ENCODE assay signal across 22 cellular contexts in genomic region chr3:80870476-80871041, GRCh38.
"Had no signal": no experiment of that assay in that cellular context is flagged by ENCODE, and none has a peak within 500 bp of the region (broad histone marks: within the 10 kb centered on the region; RNA-seq: fewer than 3 reads in every experiment).

No MANE protein-coding gene starts in this region.

- H3K27ac ChIP-seq: ascending aorta, KMS-11 had no signal

- FAIRE-seq: TTC549 had no signal

- H3K27me3 ChIP-seq: ascending aorta had no signal

- H3K4me1 ChIP-seq: ascending aorta had no signal

- H3K4me3 ChIP-seq: ascending aorta had no signal

- H3K36me3 ChIP-seq: ascending aorta had no signal

- DNase-seq: activated CD4-positive, alpha-beta T cell treated with anti-CD3 and anti-CD28 coated beads for 36 hours; activated CD4-positive, alpha-beta T cell treated with anti-CD3 and anti-CD28 coated beads, Interleukin-2, amount 10 ng/mL, durations not matched to agents 7 days and 5 days; activated CD4-positive, alpha-beta T cell treated with anti-CD3 and anti-CD28 coated beads, Interleukin-2, amount 50 U/mL, for 48 hours; activated CD8-positive, alpha-beta T cell treated with anti-CD3 and anti-CD28 coated beads, Interleukin-2, amount 10 ng/mL, durations not matched to agents 7 days and 5 days; activated effector memory CD4-positive, alpha-beta T cell treated with Interleukin-2 at 50 U/mL for 16 hours; activated naive CD4-positive, alpha-beta T cell treated with anti-CD3 and anti-CD28 coated beads, Interleukin-2, amount 50 U/mL, for 16 hours; activated naive CD8-positive, alpha-beta T cell treated with anti-CD3 and anti-CD28 coated beads for 36 hours; activated T-cell treated with anti-CD3 and anti-CD28 coated beads, Interleukin-2, amount 50 U/mL, for 24 hours; amniotic stem cell; NCI-H1105 treated with DMSO at 0.1 percent for 48 hours; NCI-H1436; NCI-H1694; NCI-H1930; NCI-H2081 treated with DMSO at 0.1 percent for 48 hours; NCI-H345; NCI-H524 treated with DMSO at 0.1 percent for 48 hours; SK-N-SH had no signal

- H3K4me2 ChIP-seq: KMS-11, SK-N-SH had no signal

- H3K9me3 ChIP-seq: ascending aorta, SK-N-SH had no signal

- H3K9ac ChIP-seq: KMS-11, SK-N-SH had no signal

- ATAC-seq: activated CD4-positive, alpha-beta T cell treated with anti-CD3 and anti-CD28 coated beads for 36 hours; activated CD4-positive, CD25-positive, alpha-beta regulatory T cell treated with anti-CD3 and anti-CD28 coated beads, Interleukin-2, amount 50 U/mL, for 24 hours; activated CD8-positive, alpha-beta T cell treated with anti-CD3 and anti-CD28 coated beads, Interleukin-2, amount 10 ng/mL, durations not matched to agents 7 days and 5 days; Panc1 had no signal
